Comparison of ENCODE assay signal across 8 cellular contexts in genomic region chr2:208373460-208374089, GRCh38. TPM values are rescaled to one million over a fixed set of nuclear protein-coding genes. Genes with fewer than 3 reads are reported as not detected.
DNase-seq lines count a peak whose midpoint lies in the region; ATAC-seq and TF ChIP-seq lines count a peak whose summit lies in the region.

No MANE protein-coding gene starts in this region.

- intact Hi-C loops in A673 (cut with micrococcal nuclease; ENCODE audit: unreplicated experiment) (no loop called here), spleen (cut with DNase I; ENCODE audit: low total_unique reads) (no loop called here)

- peak; percentile 66 for DNase-seq in A673 (ENCODE audit: low spot score)
- peak; percentile 67 for DNase-seq in G401 (ENCODE audit: low spot score)
- peak; percentile 20 for DNase-seq in NCI-H2196 treated with DMSO at 0.1 percent for 48 hours (lab: John Stamatoyannopoulos, UW; ENCODE audit: unreplicated experiment)
- DNase-seq in adipocyte (ENCODE audit: low read depth): peak; percentile 83
- DNase-seq in hepatocyte (ENCODE audit: low spot score): peak; percentile 65
- no peak for DNase-seq in spleen
- DNase-seq in activated effector memory CD4-positive, alpha-beta T cell treated with anti-CD3 and anti-CD28 coated beads, Interleukin-2, amount 50 U/mL, for 16 hours: no peak

- no peak overlapping the region for H3K4me3 ChIP-seq in A673 (ENCODE audit: low read depth, low read length, poor library complexity, severe bottlenecking)
- no peak overlapping the region for H3K4me3 ChIP-seq in adipocyte (ENCODE audit: low read length)
- no peak overlapping the region for H3K4me3 ChIP-seq in hepatocyte
- no peak overlapping the region for H3K4me3 ChIP-seq in spleen

- TF ChIP-seq POLR2A in spleen (IDR thresholded peaks at IDR 0.05): no peak

- H3K79me2 ChIP-seq in hepatocyte: no peaks in the 10 kb centered on the region

- H2AFZ ChIP-seq in hepatocyte: no peak overlapping the region

- H3K36me3 ChIP-seq in A673 (ENCODE audit: insufficient read depth, low read length, poor library complexity, severe bottlenecking): no peaks in the 10 kb centered on the region
- H3K36me3 ChIP-seq in adipocyte (ENCODE audit: control insufficient read depth, insufficient read depth, low read length, severe bottlenecking): no peaks in the 10 kb centered on the region
- no peaks in the 10 kb centered on the region for H3K36me3 ChIP-seq in hepatocyte (replicated peaks; ENCODE audit: insufficient read depth, low read depth)
- no peaks in the 10 kb centered on the region for H3K36me3 ChIP-seq in spleen

- TF ChIP-seq CTCF in A673 (conservative IDR thresholded peaks at IDR 0.05; ENCODE audit: low read depth, low read length): peak; percentile 83
- TF ChIP-seq CTCF in hepatocyte (IDR thresholded peaks at IDR 0.05; ENCODE audit: poor library complexity): peak; percentile 68
- peak; percentile 32 to 84 (median 70) for TF ChIP-seq CTCF in spleen (IDR thresholded peaks at IDR 0.05 in 8 of 11, conservative IDR thresholded peaks at IDR 0.05 in 3 of 11)

- H3K4me1 ChIP-seq in A673 (ENCODE audit: insufficient read depth, low read length, poor library complexity, severe bottlenecking) (no peaks in the 10 kb centered on the region), adipocyte (ENCODE audit: control insufficient read depth, insufficient read depth, low read length) (peaks cover 26% of the 10 kb centered on the region), hepatocyte (ENCODE audit: insufficient read depth) (no peaks in the 10 kb centered on the region), spleen (no peaks in the 10 kb centered on the region)

- BruUV-seq in A673 (replicated peaks; lab: Mats Ljungman, UMichigan): no TSS peak

- no peak overlapping the region for H3K9ac ChIP-seq in adipocyte (ENCODE audit: low read length)

- H3K9me2 ChIP-seq in hepatocyte (replicated peaks; ENCODE audit: insufficient read depth): no peaks in the 10 kb centered on the region

- no peak overlapping the region for H3K27ac ChIP-seq in A673 (ENCODE audit: low read depth, low read length, poor library complexity, severe bottlenecking)
- no peak overlapping the region for H3K27ac ChIP-seq in hepatocyte
- no peak overlapping the region for H3K27ac ChIP-seq in spleen

- H3K9me3 ChIP-seq in A673 (ENCODE audit: low read depth, low read length, poor library complexity, severe bottlenecking): no peaks in the 10 kb centered on the region
- H3K9me3 ChIP-seq in adipocyte (ENCODE audit: control insufficient read depth, low read length): no peaks in the 10 kb centered on the region
- H3K9me3 ChIP-seq in hepatocyte (ENCODE audit: low read depth): no peaks in the 10 kb centered on the region
- no peaks in the 10 kb centered on the region for H3K9me3 ChIP-seq in spleen

- H4K20me1 ChIP-seq in hepatocyte (ENCODE audit: insufficient read depth, poor library complexity, severe bottlenecking): no peaks in the 10 kb centered on the region

- H3K27me3 ChIP-seq in A673 (replicated peaks; ENCODE audit: insufficient read depth, low read depth, low read length, poor library complexity) (peaks cover 7% of the 10 kb centered on the region), adipocyte (replicated peaks; ENCODE audit: control insufficient read depth, insufficient read depth, low read length) (peaks cover 9% of the 10 kb centered on the region), hepatocyte (no peaks in the 10 kb centered on the region), spleen (replicated peaks in 1 of 7) (peaks cover 0 to 6% (median 0%) of the 10 kb centered on the region in 7 donors)

- POLR2A ChIA-PET in A673 (lab: Charles Lee; ENCODE audit: low non-redundant PET): no interaction called here

- no peak overlapping the region for H3K4me2 ChIP-seq in hepatocyte

- peak; percentile 41 for ATAC-seq in HG02884 (IDR thresholded peaks at IDR 0.05; ENCODE audit: unreplicated experiment)

- CTCF ChIA-PET in A673 (lab: Charles Lee): interaction anchor here (0.6 kb wide), 1 partner anchor 820 kb away, joined by 4 read pairs; no protein-coding TSS in a partner anchor

- 50% methylated on average over 2 of the region's 2 CpGs for WGBS in hepatocyte (ENCODE audit: low lambda C conversion rate, missing lambda C conversion rate)
- WGBS in spleen, 5 donors: 47 to 52% (median 48%) methylated on average over 2 of the region's 2 CpGs

- in situ Hi-C loops in G401 (cut with HindIII; ENCODE audit: low sequenced_read_pairs): no loop called here

RNA-seq across cellular contexts. Expression of gene PTH2R, which starts 33.0 kb away (rescaled TPM):
- total RNA-seq in A673 (2021) (not detected in 2 replicates), hepatocyte (not detected in 2 replicates), spleen (under 1 TPM in 6 of 7 donors, not detected in 1; 0.26 to 0.92 (median 0.53) TPM)
- 0.54 TPM in 1 of 2 replicates, not detected in the other for total RNA-seq in G401 (2014; rRNA removed; shearing (Covaris generic))
- polyA plus RNA-seq in hepatocyte (0.30 TPM in 1 of 2 replicates, not detected in the other), spleen (under 1 TPM; 0.10 to 0.43 (median 0.20) TPM)

Comparison
In these comparisons a context has a peak if more than half of its experiments do, and no peak if none do; other contexts are left out.
1. DNase-seq: peak in A673 (single experiment), G401 (single experiment), NCI-H2196 treated with DMSO at 0.1 percent for 48 hours (single experiment), adipocyte (single experiment) and hepatocyte (single experiment); none in spleen (single experiment) and activated effector memory CD4-positive, alpha-beta T cell treated with anti-CD3 and anti-CD28 coated beads, Interleukin-2, amount 50 U/mL, for 16 hours (single experiment).
2. Peak in every context shown above with its lines, with median percentiles within 50 percentile points of each other: CTCF ChIP-seq.